27 cellular contexts compared by ENCODE assay signal in genomic region chr6:20486641-20487040, GRCh38. TPM values are rescaled to one million over a fixed set of nuclear protein-coding genes. Genes with fewer than 3 reads are reported as not detected.
DNase-seq lines count a peak whose midpoint lies in the region; ATAC-seq, FAIRE-seq and TF ChIP-seq lines count a peak whose summit lies in the region.
"Had no signal": no experiment of that assay in that cellular context is flagged by ENCODE, and none has a peak within 500 bp of the region (broad histone marks: within the 10 kb centered on the region; RNA-seq: fewer than 3 reads in every experiment).

No MANE protein-coding gene starts in this region.

- DNase-seq in activated CD4-positive, alpha-beta memory T cell treated with anti-CD3 and anti-CD28 coated beads for 36 hours = no peak
- no peak for DNase-seq in activated CD4-positive, alpha-beta memory T cell treated with anti-CD3 and anti-CD28 coated beads, Interleukin-2, amount 10 ng/mL, durations not matched to agents 7 days and 5 days
- DNase-seq in GM19239 (ENCODE audit: insufficient read length, low spot score) = no peak
- no peak for DNase-seq in activated T-helper 2 cell treated with anti-CD3 and anti-CD28 coated beads, Interferon-gamma antibody, Interleukin-2, Interleukin-4, amounts not matched to agents 10 μg/mL and 5 μg/mL and 100 μg/mL, durations not matched to agents 14 hours and 24 hours and 36 hours (ENCODE audit: low spot score)
- DNase-seq in iris pigment epithelial cell (ENCODE audit: low read depth) = peak; percentile 64
- DNase-seq in heart right ventricle = no peak
- no peak for DNase-seq in natural killer cell
- DNase-seq in omental fat pad (ENCODE audit: low spot score) = no peak
- DNase-seq: 8988T; ACHN; AML-193; BE2C; CD4-positive, alpha-beta T cell; CD8-positive, alpha-beta memory T cell; DMS 273 treated with DMSO at 0.1 percent for 48 hours; DMS79; GF-D8; GM23248; H9 had no signal

- no peaks in the 10 kb centered on the region for H3K9me3 ChIP-seq in heart right ventricle
- H3K9me3 ChIP-seq: A549; BE2C; BLaER1 treated with 17β-estradiol and CSF1 and Interleukin-3, amounts not matched to agents 10 nM and 100 nM had no signal

- peaks cover 5% of the 10 kb centered on the region for H3K4me1 Mint-ChIP-seq in activated CD4-positive, alpha-beta memory T cell treated with anti-CD3 and anti-CD28 coated beads for 36 hours (ENCODE audit: low read depth)
- H3K4me1 Mint-ChIP-seq in activated CD4-positive, alpha-beta memory T cell treated with anti-CD3 and anti-CD28 coated beads, Interleukin-2, amount 10 ng/mL, durations not matched to agents 7 days and 5 days = peaks cover 3% of the 10 kb centered on the region
- peaks cover 8% of the 10 kb centered on the region for H3K4me1 Mint-ChIP-seq in activated T-helper 2 cell treated with anti-CD3 and anti-CD28 coated beads, Interferon-gamma antibody, Interleukin-2, Interleukin-4, amounts not matched to agents 10 μg/mL and 5 μg/mL and 100 μg/mL, durations not matched to agents 14 hours and 24 hours and 36 hours (ENCODE audit: low read depth)
- peaks cover 6 to 10% of the 10 kb centered on the region in 2 donors for H3K4me1 Mint-ChIP-seq in natural killer cell
- H3K4me1 Mint-ChIP-seq: CD8-positive, alpha-beta memory T cell had no signal

- peaks cover 65% of the 10 kb centered on the region for H3K36me3 Mint-ChIP-seq in activated CD4-positive, alpha-beta memory T cell treated with anti-CD3 and anti-CD28 coated beads for 36 hours
- H3K36me3 Mint-ChIP-seq in activated CD4-positive, alpha-beta memory T cell treated with anti-CD3 and anti-CD28 coated beads, Interleukin-2, amount 10 ng/mL, durations not matched to agents 7 days and 5 days (ENCODE audit: low read depth) = peaks cover 85% of the 10 kb centered on the region
- peaks cover 91% of the 10 kb centered on the region for H3K36me3 Mint-ChIP-seq in activated T-helper 2 cell treated with anti-CD3 and anti-CD28 coated beads, Interferon-gamma antibody, Interleukin-2, Interleukin-4, amounts not matched to agents 10 μg/mL and 5 μg/mL and 100 μg/mL, durations not matched to agents 14 hours and 24 hours and 36 hours (ENCODE audit: low read depth)
- H3K36me3 Mint-ChIP-seq in natural killer cell = peaks cover 18% of the 10 kb centered on the region

- POLR2A ChIA-PET in activated CD4-positive, alpha-beta memory T cell treated with anti-CD3 and anti-CD28 coated beads for 36 hours (lab: Charles Lee) = no interaction called here
- POLR2A ChIA-PET in activated CD4-positive, alpha-beta memory T cell treated with anti-CD3 and anti-CD28 coated beads, Interleukin-2, amount 10 ng/mL, durations not matched to agents 7 days and 5 days (lab: Charles Lee) = no interaction called here

- no peaks in the 10 kb centered on the region for H3K9me3 Mint-ChIP-seq in activated CD4-positive, alpha-beta memory T cell treated with anti-CD3 and anti-CD28 coated beads for 36 hours
- no peaks in the 10 kb centered on the region for H3K9me3 Mint-ChIP-seq in activated CD4-positive, alpha-beta memory T cell treated with anti-CD3 and anti-CD28 coated beads, Interleukin-2, amount 10 ng/mL, durations not matched to agents 7 days and 5 days
- no peaks in the 10 kb centered on the region for H3K9me3 Mint-ChIP-seq in activated T-helper 2 cell treated with anti-CD3 and anti-CD28 coated beads, Interferon-gamma antibody, Interleukin-2, Interleukin-4, amounts not matched to agents 10 μg/mL and 5 μg/mL and 100 μg/mL, durations not matched to agents 14 hours and 24 hours and 36 hours
- no peaks in the 10 kb centered on the region for H3K9me3 Mint-ChIP-seq in natural killer cell
- H3K9me3 Mint-ChIP-seq: CD14-positive monocyte; CD4-positive, alpha-beta T cell; CD8-positive, alpha-beta memory T cell; H9 had no signal

- H3K36me3 ChIP-seq in heart right ventricle = peaks cover 0 to 87% (median 21%) of the 10 kb centered on the region in 9 donors

- H3K27ac ChIP-seq in heart right ventricle = no peak overlapping the region
- H3K27ac ChIP-seq: A549; BLaER1 treated with 17β-estradiol and CSF1 and Interleukin-3, amounts not matched to agents 10 nM and 100 nM; GM23248 had no signal

- no peak overlapping the region for H3K4me3 Mint-ChIP-seq in activated CD4-positive, alpha-beta memory T cell treated with anti-CD3 and anti-CD28 coated beads for 36 hours
- H3K4me3 Mint-ChIP-seq in activated CD4-positive, alpha-beta memory T cell treated with anti-CD3 and anti-CD28 coated beads, Interleukin-2, amount 10 ng/mL, durations not matched to agents 7 days and 5 days = no peak overlapping the region
- no peak overlapping the region for H3K4me3 Mint-ChIP-seq in activated T-helper 2 cell treated with anti-CD3 and anti-CD28 coated beads, Interferon-gamma antibody, Interleukin-2, Interleukin-4, amounts not matched to agents 10 μg/mL and 5 μg/mL and 100 μg/mL, durations not matched to agents 14 hours and 24 hours and 36 hours (ENCODE audit: low read depth)
- no peak overlapping the region for H3K4me3 Mint-ChIP-seq in natural killer cell
- H3K4me3 Mint-ChIP-seq: CD14-positive monocyte; CD4-positive, alpha-beta T cell; CD8-positive, alpha-beta memory T cell; H9 had no signal

- CTCF ChIA-PET in activated CD4-positive, alpha-beta memory T cell treated with anti-CD3 and anti-CD28 coated beads for 36 hours (lab: Charles Lee) = no interaction called here
- CTCF ChIA-PET in activated CD4-positive, alpha-beta memory T cell treated with anti-CD3 and anti-CD28 coated beads, Interleukin-2, amount 10 ng/mL, durations not matched to agents 7 days and 5 days (lab: Charles Lee) = interaction anchor here (2.1 kb wide), 1 partner anchor 82 kb away, joined by 4 read pairs; no protein-coding TSS in a partner anchor

- intact Hi-C loops in activated CD4-positive, alpha-beta memory T cell treated with anti-CD3 and anti-CD28 coated beads for 36 hours (cut with micrococcal nuclease) = no loop called here
- intact Hi-C loops in activated T-helper 2 cell treated with anti-CD3 and anti-CD28 coated beads, Interferon-gamma antibody, Interleukin-2, Interleukin-4, amounts not matched to agents 10 μg/mL and 5 μg/mL and 100 μg/mL, durations not matched to agents 14 hours and 24 hours and 36 hours (cut with micrococcal nuclease) = no loop called here
- intact Hi-C loops in heart right ventricle (cut with DNase I) = no loop called here
- intact Hi-C loops in natural killer cell (cut with micrococcal nuclease) = no loop called here

- no peak for TF ChIP-seq CTCF in heart right ventricle (IDR thresholded peaks at IDR 0.05)
- no peak for TF ChIP-seq CTCF in natural killer cell (IDR thresholded peaks at IDR 0.05)
- TF ChIP-seq CTCF in omental fat pad (IDR thresholded peaks at IDR 0.05) = no peak

- H3K27me3 ChIP-seq in heart right ventricle = no peaks in the 10 kb centered on the region
- H3K27me3 ChIP-seq: BE2C; BLaER1 treated with 17β-estradiol and CSF1 and Interleukin-3, amounts not matched to agents 10 nM and 100 nM had no signal

- no peaks in the 10 kb centered on the region for H3K27me3 Mint-ChIP-seq in activated CD4-positive, alpha-beta memory T cell treated with anti-CD3 and anti-CD28 coated beads for 36 hours
- no peaks in the 10 kb centered on the region for H3K27me3 Mint-ChIP-seq in activated CD4-positive, alpha-beta memory T cell treated with anti-CD3 and anti-CD28 coated beads, Interleukin-2, amount 10 ng/mL, durations not matched to agents 7 days and 5 days
- H3K27me3 Mint-ChIP-seq in activated T-helper 2 cell treated with anti-CD3 and anti-CD28 coated beads, Interferon-gamma antibody, Interleukin-2, Interleukin-4, amounts not matched to agents 10 μg/mL and 5 μg/mL and 100 μg/mL, durations not matched to agents 14 hours and 24 hours and 36 hours (ENCODE audit: low read depth) = no peaks in the 10 kb centered on the region
- no peaks in the 10 kb centered on the region for H3K27me3 Mint-ChIP-seq in natural killer cell (ENCODE audit: low read depth in 2 of 2)
- H3K27me3 Mint-ChIP-seq: CD4-positive, alpha-beta T cell; CD8-positive, alpha-beta memory T cell had no signal

- peaks cover 0 to 23% (median 0%) of the 10 kb centered on the region in 9 donors for H3K4me1 ChIP-seq in heart right ventricle
- H3K4me1 ChIP-seq: A549, BE2C had no signal

- H3K27ac Mint-ChIP-seq in activated CD4-positive, alpha-beta memory T cell treated with anti-CD3 and anti-CD28 coated beads for 36 hours = peak overlapping the region; percentile 40
- no peak overlapping the region for H3K27ac Mint-ChIP-seq in activated CD4-positive, alpha-beta memory T cell treated with anti-CD3 and anti-CD28 coated beads, Interleukin-2, amount 10 ng/mL, durations not matched to agents 7 days and 5 days
- peak overlapping the region; percentile 51 for H3K27ac Mint-ChIP-seq in activated T-helper 2 cell treated with anti-CD3 and anti-CD28 coated beads, Interferon-gamma antibody, Interleukin-2, Interleukin-4, amounts not matched to agents 10 μg/mL and 5 μg/mL and 100 μg/mL, durations not matched to agents 14 hours and 24 hours and 36 hours
- no peak overlapping the region for H3K27ac Mint-ChIP-seq in natural killer cell
- H3K27ac Mint-ChIP-seq: CD4-positive, alpha-beta T cell; H9 had no signal

- ATAC-seq in heart right ventricle (no peak), natural killer cell (no peak), omental fat pad (ENCODE audit: low FRiP score) (no peak)
- ATAC-seq: A549, HCT116 had no signal

- WGBS in heart right ventricle, 2 donors = 97 to 100% methylated on average over 4 of the region's 4 CpGs

- FAIRE-seq in GM19239 (lab: Jason Lieb, UNC) = peak; percentile 14
- FAIRE-seq: A549, D721Med, GM12891, GM18507, H1 had no signal

- no peak overlapping the region for H3K4me3 ChIP-seq in heart right ventricle
- H3K4me3 ChIP-seq: A549; BLaER1 treated with 17β-estradiol and CSF1 and Interleukin-3, amounts not matched to agents 10 nM and 100 nM; GM23248 had no signal

RNA-seq across cellular contexts. Expression of gene CDKAL1, which starts 47.6 kb away (rescaled TPM):
- total RNA-seq in activated CD4-positive, alpha-beta memory T cell treated with anti-CD3 and anti-CD28 coated beads for 36 hours = 10 to 100 TPM; 23.1 to 23.2 TPM
- 10 to 100 TPM; 21.2 to 23.0 TPM for total RNA-seq in activated CD4-positive, alpha-beta memory T cell treated with anti-CD3 and anti-CD28 coated beads, Interleukin-2, amount 10 ng/mL, durations not matched to agents 7 days and 5 days
- 30.5 and 31.2 TPM in 2 replicates for total RNA-seq in activated T-helper 2 cell treated with anti-CD3 and anti-CD28 coated beads, Interferon-gamma antibody, Interleukin-2, Interleukin-4, amounts not matched to agents 10 μg/mL and 5 μg/mL and 100 μg/mL, durations not matched to agents 14 hours and 24 hours and 36 hours
- 10 to 100 TPM; 10.4 to 14.0 (median 11.1) TPM for total RNA-seq in heart right ventricle
- polyA plus RNA-seq in heart right ventricle = 1 to 10 TPM; 3.2 to 4.7 TPM
- total RNA-seq in natural killer cell = 10 to 100 TPM; 26.0 to 32.8 (median 28.9) TPM
- total RNA-seq in omental fat pad = 10 to 100 TPM; 11.8 to 21.4 (median 13.8) TPM

Comparison
In these comparisons a context has a peak if more than half of its experiments do, and no peak if none do; other contexts are left out.
1. H3K27ac Mint-ChIP-seq: peak in activated CD4-positive, alpha-beta memory T cell treated with anti-CD3 and anti-CD28 coated beads for 36 hours (single experiment) and activated T-helper 2 cell treated with anti-CD3 and anti-CD28 coated beads, Interferon-gamma antibody, Interleukin-2, Interleukin-4, amounts not matched to agents 10 μg/mL and 5 μg/mL and 100 μg/mL, durations not matched to agents 14 hours and 24 hours and 36 hours (single experiment); none in activated CD4-positive, alpha-beta memory T cell treated with anti-CD3 and anti-CD28 coated beads, Interleukin-2, amount 10 ng/mL, durations not matched to agents 7 days and 5 days (single experiment) and natural killer cell (0 of 2).